Comparison of ENCODE assay signal across 1 cellular context in genomic region chr1:32321712-32322291, GRCh38.
TF ChIP-seq lines count a peak whose summit lies in the region.

No MANE protein-coding gene starts in this region.

TF ChIP-seq in HepG2, 621 proteins besides CTCF, POLR2A, EP300 and RAD21 (continued from another document and continues in another):
- TF ChIP-seq STAT6 (CRISPR knock-in tag; IDR thresholded peaks at IDR 0.05; ENCODE audit: borderline replicate concordance) = no peak
- TF ChIP-seq ZNF350 (CRISPR knock-in tag; IDR thresholded peaks at IDR 0.05; ENCODE audit: borderline replicate concordance, low read depth) = no peak
- TF ChIP-seq CENPT (CRISPR knock-in tag; IDR thresholded peaks at IDR 0.05; ENCODE audit: low read depth) = no peak
- TF ChIP-seq HOXD1 (CRISPR knock-in tag; IDR thresholded peaks at IDR 0.05) = no peak
- peak; percentile 38; the same call in 1 of the 2 replicates for TF ChIP-seq GMEB1 (CRISPR knock-in tag; IDR thresholded peaks at IDR 0.05; ENCODE audit: borderline replicate concordance)
- no peak for TF ChIP-seq ZNF383 (CRISPR knock-in tag; IDR thresholded peaks at IDR 0.05; ENCODE audit: borderline replicate concordance)
- TF ChIP-seq ZBTB1 (CRISPR knock-in tag; IDR thresholded peaks at IDR 0.05; ENCODE audit: borderline replicate concordance) = no peak
- TF ChIP-seq ZNF792 (CRISPR knock-in tag; IDR thresholded peaks at IDR 0.05) = peak; percentile 81; the same call in 1 of the 2 replicates
- no peak for TF ChIP-seq ZFP41 (CRISPR knock-in tag; IDR thresholded peaks at IDR 0.05; ENCODE audit: borderline replicate concordance)
- no peak for TF ChIP-seq NRL (CRISPR knock-in tag; IDR thresholded peaks at IDR 0.05; ENCODE audit: borderline replicate concordance)
- TF ChIP-seq DR1 (CRISPR knock-in tag; IDR thresholded peaks at IDR 0.05) = no peak
- no peak for TF ChIP-seq TEF (CRISPR knock-in tag; IDR thresholded peaks at IDR 0.05)
- peak; percentile 52 for TF ChIP-seq XRCC5 (optimal IDR thresholded peaks at IDR 0.05; ENCODE audit: low read length)
- no peak for TF ChIP-seq SNAI1 (CRISPR knock-in tag; IDR thresholded peaks at IDR 0.05; ENCODE audit: borderline replicate concordance)
- no peak for TF ChIP-seq MAFF (IDR thresholded peaks at IDR 0.05; ENCODE audit: low read depth, low read length)
- TF ChIP-seq ZNF773 (CRISPR knock-in tag; IDR thresholded peaks at IDR 0.05; ENCODE audit: borderline replicate concordance) = no peak
- TF ChIP-seq ELF3 (CRISPR knock-in tag; IDR thresholded peaks at IDR 0.05) = peak; percentile 99
- TF ChIP-seq HBP1 (CRISPR knock-in tag; IDR thresholded peaks at IDR 0.05; ENCODE audit: low read depth) = 0 out of 2 replicates have a peak, but pooled peaks have one; percentile 27
- peak; percentile 77; the same call in 1 of the 2 replicates for TF ChIP-seq ZNF205 (CRISPR knock-in tag; IDR thresholded peaks at IDR 0.05)
- TF ChIP-seq ZNF530 (CRISPR knock-in tag; IDR thresholded peaks at IDR 0.05; ENCODE audit: low read depth) = no peak
- peak; percentile 99 for TF ChIP-seq ETV5 (CRISPR knock-in tag; IDR thresholded peaks at IDR 0.05; ENCODE audit: borderline replicate concordance)
- TF ChIP-seq ZNF292 (CRISPR knock-in tag; IDR thresholded peaks at IDR 0.05; ENCODE audit: borderline replicate concordance, low read depth) = peak; percentile 73; the same call in 1 of the 2 replicates
- TF ChIP-seq GRHL1 (CRISPR knock-in tag; conservative IDR thresholded peaks at IDR 0.05) = no peak
- 0 out of 2 replicates have a peak, but pooled peaks have one; percentile 30 for TF ChIP-seq MBD4 (IDR thresholded peaks at IDR 0.05; ENCODE audit: borderline replicate concordance, low read length)
- peak; percentile 62; the same call in 1 of the 2 replicates for TF ChIP-seq KDM1A (CRISPR knock-in tag; IDR thresholded peaks at IDR 0.05)
- no peak for TF ChIP-seq BRF2 (CRISPR knock-in tag; IDR thresholded peaks at IDR 0.05)
- TF ChIP-seq HIC2 (CRISPR knock-in tag; IDR thresholded peaks at IDR 0.05; ENCODE audit: low read depth) = no peak
- no peak for TF ChIP-seq TBX3 (IDR thresholded peaks at IDR 0.05; ENCODE audit: borderline replicate concordance)
- no peak for TF ChIP-seq CHCHD3 (CRISPR knock-in tag; IDR thresholded peaks at IDR 0.05)
- no peak for TF ChIP-seq TRIM22 (IDR thresholded peaks at IDR 0.05)
- TF ChIP-seq SP5 (CRISPR knock-in tag; IDR thresholded peaks at IDR 0.05; ENCODE audit: borderline replicate concordance, low read depth) = peak; percentile 91
- no peak for TF ChIP-seq NAIF1 (CRISPR knock-in tag; IDR thresholded peaks at IDR 0.05; ENCODE audit: borderline replicate concordance)
- no peak for TF ChIP-seq TERF1 (CRISPR knock-in tag; IDR thresholded peaks at IDR 0.05)
- no peak for TF ChIP-seq ZSCAN31 (CRISPR knock-in tag; IDR thresholded peaks at IDR 0.05; ENCODE audit: low read depth)
- no peak for TF ChIP-seq FLYWCH1 (CRISPR knock-in tag; IDR thresholded peaks at IDR 0.05)
- peak; percentile 72; the same call in 1 of the 2 replicates for TF ChIP-seq HOXA5 (CRISPR knock-in tag; IDR thresholded peaks at IDR 0.05)
- TF ChIP-seq HNRNPK (IDR thresholded peaks at IDR 0.05; ENCODE audit: low read depth, low read length, poor library complexity, severe bottlenecking) = no peak
- TF ChIP-seq ZFP91 (CRISPR knock-in tag; IDR thresholded peaks at IDR 0.05; ENCODE audit: borderline replicate concordance) = no peak
- no peak for TF ChIP-seq BORCS8-MEF2B (CRISPR knock-in tag; IDR thresholded peaks at IDR 0.05)
- no peak for TF ChIP-seq JUND (CRISPR knock-in tag; IDR thresholded peaks at IDR 0.05)
- TF ChIP-seq ZNF414 (CRISPR knock-in tag; IDR thresholded peaks at IDR 0.05) = no peak
- no peak for TF ChIP-seq NFE2L1 (CRISPR knock-in tag; IDR thresholded peaks at IDR 0.05; ENCODE audit: borderline replicate concordance)
- TF ChIP-seq RBM39 (IDR thresholded peaks at IDR 0.05; ENCODE audit: low read depth, low read length, poor library complexity, severe bottlenecking) = no peak
- peak; percentile 50; the same call in 1 of the 2 replicates for TF ChIP-seq KDM2A (CRISPR knock-in tag; IDR thresholded peaks at IDR 0.05; ENCODE audit: borderline replicate concordance, low read depth)
- TF ChIP-seq ZNF576 (CRISPR knock-in tag; IDR thresholded peaks at IDR 0.05) = no peak
- no peak for TF ChIP-seq ZNF24 (IDR thresholded peaks at IDR 0.05)
- no peak for TF ChIP-seq SPEN (CRISPR knock-in tag; IDR thresholded peaks at IDR 0.05; ENCODE audit: low read depth)
